8 cellular contexts compared by ENCODE assay signal in the genomic region with DNA sequence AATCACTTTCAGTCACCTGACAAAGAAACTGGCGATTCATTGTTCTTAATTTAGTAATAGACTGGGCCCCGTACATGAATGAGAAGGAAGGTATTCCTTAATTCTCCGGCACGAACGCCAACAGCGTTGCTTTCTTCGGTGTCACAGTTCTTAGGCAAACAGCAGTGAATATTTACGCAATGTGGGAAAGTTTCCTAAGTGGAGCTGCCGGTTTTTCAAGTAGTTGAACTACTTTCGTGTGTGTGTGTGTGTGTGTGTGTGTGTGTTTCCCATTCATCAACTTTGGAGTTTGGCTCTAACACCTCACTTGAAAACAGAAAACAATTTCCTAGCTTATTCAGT. TPM values are rescaled to one million over a fixed set of nuclear protein-coding genes. Genes with fewer than 3 reads are reported as not detected.
DNase-seq lines count a peak whose midpoint lies in the region; ATAC-seq, FAIRE-seq and TF ChIP-seq lines count a peak whose summit lies in the region.

No MANE protein-coding gene starts in this region.

- DNase-seq in AG09319 (ENCODE audit: extremely low read depth, low read depth) (peak; percentile 23), H7 (no peak), UCSD-AML1 (lab: John Stamatoyannopoulos, UW; ENCODE audit: unreplicated experiment) (peak; percentile 36), fibroblast of mammary gland (ENCODE audit: low read depth) (peak; percentile 76), neuronal stem cell (ENCODE audit: low spot score) (no peak), H54 (ENCODE audit: insufficient read length, low spot score) (no peak), hepatic stellate cell (ENCODE audit: low spot score) (no peak)

- H3K14ac ChIP-seq in neuronal stem cell (ENCODE audit: low read length), result no peak overlapping the region

- H4K91ac ChIP-seq in neuronal stem cell (ENCODE audit: low read depth, low read length, poor library complexity), result no peak overlapping the region

- no peaks in the 10 kb centered on the region for H3K79me1 ChIP-seq in neuronal stem cell (ENCODE audit: low read depth, low read length)

- H3K36me3 ChIP-seq in H7 (replicated peaks; ENCODE audit: control insufficient read depth, insufficient read depth, low read length) (no peaks in the 10 kb centered on the region), neuronal stem cell (replicated peaks in 1 of 2; ENCODE audit: control insufficient read depth in 2 of 2, insufficient read depth in 2 of 2, low read length in 2 of 2) (no peaks in the 10 kb centered on the region)

- no peaks in the 10 kb centered on the region for H3K9me3 ChIP-seq in neuronal stem cell (replicated peaks in 1 of 2; ENCODE audit: control insufficient read depth in 2 of 2, insufficient read depth in 1 of 2, low read depth in 1 of 2, low read length in 2 of 2)

- no peak overlapping the region for H3K27ac ChIP-seq in neuronal stem cell (replicated peaks; ENCODE audit: low read length)

- H3K4me1 ChIP-seq in neuronal stem cell (ENCODE audit: control insufficient read depth in 2 of 2, insufficient read depth in 1 of 2, low read depth in 1 of 2, low read length in 2 of 2), result no peaks in the 10 kb centered on the region

- ATAC-seq in GM18498 (IDR thresholded peaks at IDR 0.05; ENCODE audit: unreplicated experiment), result no peak

- H3K4me3 ChIP-seq in H7 (ENCODE audit: insufficient read depth, low read depth, low read length), result peak overlapping the region; percentile 63
- peak overlapping the region; percentile 69 for H3K4me3 ChIP-seq in fibroblast of mammary gland (ENCODE audit: control insufficient read depth, low read depth, low read length)
- peak overlapping the region; percentile 66 to 76 for H3K4me3 ChIP-seq in neuronal stem cell (ENCODE audit: low read length in 2 of 2)

- peak overlapping the region; percentile 15 for H3K4me2 ChIP-seq in neuronal stem cell (ENCODE audit: insufficient read depth, low read length, poor library complexity, severe bottlenecking)

- peaks cover 2% of the 10 kb centered on the region; the same call in 1 of the 2 replicates for H3K27me3 ChIP-seq in H7 (ENCODE audit: control insufficient read depth, insufficient read depth, low read length)
- H3K27me3 ChIP-seq in neuronal stem cell (ENCODE audit: control insufficient read depth in 3 of 3, insufficient read depth in 3 of 3, low read depth in 1 of 3, low read length in 3 of 3), result no peaks in the 10 kb centered on the region

- peak overlapping the region; percentile 34 for H3K9ac ChIP-seq in neuronal stem cell (ENCODE audit: low read depth, low read length, poor library complexity)

- H2AFZ ChIP-seq in neuronal stem cell (ENCODE audit: low read length), result peak overlapping the region; percentile 88

- no CpG with 5 or more reads among the region's 10 CpGs for whole genome bisulfite sequencing in neuronal stem cell (ENCODE audit: extremely low coverage in 2 of 2, insufficient read length in 2 of 2, insufficient replicate concordance in 1 of 2), 2 donors

- no peak overlapping the region for H3K18ac ChIP-seq in neuronal stem cell (ENCODE audit: low read length)

- no peak overlapping the region for H2BK5ac ChIP-seq in neuronal stem cell (ENCODE audit: low read length)

- no peak overlapping the region for H3K23ac ChIP-seq in neuronal stem cell (ENCODE audit: low read depth, low read length, poor library complexity)

- H4K8ac ChIP-seq in neuronal stem cell (ENCODE audit: low read depth, low read length), result no peak overlapping the region

- no peak for FAIRE-seq in H54 (lab: Jason Lieb, UNC)

- TF ChIP-seq POLR2A in H54 (IDR thresholded peaks at IDR 0.05; ENCODE audit: low read depth, low read length), result no peak

- no peak overlapping the region for H3K4ac ChIP-seq in neuronal stem cell (ENCODE audit: low read length)

- no peak overlapping the region for H2BK12ac ChIP-seq in neuronal stem cell (ENCODE audit: low read length)

- H2BK120ac ChIP-seq in neuronal stem cell (ENCODE audit: low read depth, low read length), result no peak overlapping the region

- H2AK5ac ChIP-seq in neuronal stem cell (ENCODE audit: low read depth, low read length), result no peak overlapping the region

- TF ChIP-seq CTCF in AG09319 (IDR thresholded peaks at IDR 0.05; ENCODE audit: low read depth, low read length), result no peak
- TF ChIP-seq CTCF in fibroblast of mammary gland (conservative IDR thresholded peaks at IDR 0.05; ENCODE audit: control insufficient read depth, insufficient read depth, low read depth, low read length), result no peak

- H2BK15ac ChIP-seq in neuronal stem cell (ENCODE audit: low read length), result no peak overlapping the region

RNA-seq across cellular contexts. Expression of a gene that starts 0.7 kb away (rescaled TPM):
- 28.6 and 30.8 TPM in 2 replicates for total RNA-seq in H7 (2014; rRNA removed; shearing (Covaris generic))
- 16.3 TPM for polyA plus RNA-seq in neuronal stem cell (2013, experiment 1 of 2)
- 16.5 TPM for polyA plus RNA-seq in neuronal stem cell (2013, experiment 2 of 2)

RNA-seq across cellular contexts. Expression of a gene that starts 55.4 kb away (rescaled TPM):
- total RNA-seq in H7 (2014; rRNA removed; shearing (Covaris generic)), result 0.03 and 0.22 TPM in 2 replicates
- 0.03 TPM for polyA plus RNA-seq in neuronal stem cell (2013, experiment 1 of 2)
- 0.01 TPM for polyA plus RNA-seq in neuronal stem cell (2013, experiment 2 of 2)

Comparison
In these comparisons a context has a peak if more than half of its experiments do, and no peak if none do; other contexts are left out.
1. DNase-seq: peak in AG09319 (single experiment), UCSD-AML1 (single experiment) and fibroblast of mammary gland (single experiment); none in H7 (single experiment), neuronal stem cell (single experiment), H54 (single experiment) and hepatic stellate cell (single experiment).
2. Peak in every context shown above with its lines, with median percentiles within 50 percentile points of each other: H3K4me3 ChIP-seq.